24 cellular contexts compared by ENCODE assay signal in genomic region chr6:90192857-90193256, GRCh38.
DNase-seq lines count a peak whose midpoint lies in the region; ATAC-seq and TF ChIP-seq lines count a peak whose summit lies in the region.
"Had no signal": no experiment of that assay in that cellular context is flagged by ENCODE, and none has a peak within 500 bp of the region (broad histone marks: within the 10 kb centered on the region; RNA-seq: fewer than 3 reads in every experiment).

No MANE protein-coding gene starts in this region.

- no peak overlapping the region for H3K27ac ChIP-seq in CD8-positive, alpha-beta T cell (ENCODE audit: low read depth, low read length)
- H3K27ac ChIP-seq: ascending aorta, SK-N-MC, spleen had no signal

- peaks cover 6% of the 10 kb centered on the region for H3K36me3 ChIP-seq in CD8-positive, alpha-beta T cell (ENCODE audit: insufficient read depth, low read length)
- H3K36me3 ChIP-seq: ascending aorta had no signal

- H3K27me3 Mint-ChIP-seq in T-helper 2 cell treated with Interferon-gamma antibody and Interleukin-4, amounts not matched to agents 5 μg/mL and 100 μg/mL, for 36 hours (ENCODE audit: low read depth) = peaks cover 6% of the 10 kb centered on the region
- no peaks in the 10 kb centered on the region for H3K27me3 Mint-ChIP-seq in CD8-positive, alpha-beta T cell (ENCODE audit: low read depth)
- no peaks in the 10 kb centered on the region for H3K27me3 Mint-ChIP-seq in T-cell
- H3K27me3 Mint-ChIP-seq in glutamatergic neuron (ENCODE audit: unreplicated experiment) = peaks cover 4% of the 10 kb centered on the region
- H3K27me3 Mint-ChIP-seq: dendritic cell treated with granulocyte-macrophage colony-stimulating factor and Interleukin-4, amounts not matched to agents 40 ng/mL and 50 ng/mL, for 4 days; type B pancreatic cell had no signal

- no peak overlapping the region for H3K4me3 ChIP-seq in CD8-positive, alpha-beta T cell (ENCODE audit: low read depth, low read length)
- H3K4me3 ChIP-seq: ascending aorta, SK-N-MC, spleen had no signal

- TF ChIP-seq CTCF in CD8-positive, alpha-beta T cell (IDR thresholded peaks at IDR 0.05) = no peak
- TF ChIP-seq CTCF in glutamatergic neuron (IDR thresholded peaks at IDR 0.05; ENCODE audit: partially characterized antibody, unreplicated experiment) = no peak

- CTCF ChIA-PET in CD8-positive, alpha-beta T cell (lab: Charles Lee) = no interaction called here
- CTCF ChIA-PET in T-cell (lab: Charles Lee) = no interaction called here

- ATAC-seq in CD8-positive, alpha-beta T cell = peak; percentile 57
- peak; percentile 36 to 75 (median 44) for ATAC-seq in T-cell (replicated peaks in 1 of 4)
- ATAC-seq in GM21529 (IDR thresholded peaks at IDR 0.05; ENCODE audit: unreplicated experiment) = no peak
- ATAC-seq in HG03139 (IDR thresholded peaks at IDR 0.05; ENCODE audit: unreplicated experiment) = no peak
- ATAC-seq: activated CD8-positive, alpha-beta memory T cell treated with anti-CD3 and anti-CD28 coated beads, Interleukin-2, amount 10 ng/mL, durations not matched to agents 7 days and 5 days had no signal

- H3K36me3 Mint-ChIP-seq in T-helper 2 cell treated with Interferon-gamma antibody and Interleukin-4, amounts not matched to agents 5 μg/mL and 100 μg/mL, for 36 hours (ENCODE audit: low read depth) = peaks cover 31% of the 10 kb centered on the region
- H3K36me3 Mint-ChIP-seq in CD8-positive, alpha-beta T cell = peaks cover 23% of the 10 kb centered on the region
- H3K36me3 Mint-ChIP-seq in T-cell (peaks cover 16% of the 10 kb centered on the region), glutamatergic neuron (ENCODE audit: unreplicated experiment) (peaks cover 5% of the 10 kb centered on the region)

- peak overlapping the region; percentile 12 for H3K4me3 Mint-ChIP-seq in T-helper 2 cell treated with Interferon-gamma antibody and Interleukin-4, amounts not matched to agents 5 μg/mL and 100 μg/mL, for 36 hours
- peak overlapping the region; percentile 33 for H3K4me3 Mint-ChIP-seq in CD8-positive, alpha-beta T cell
- H3K4me3 Mint-ChIP-seq in T-cell (peak overlapping the region in 1 of 3 donors; percentile 51), glutamatergic neuron (ENCODE audit: unreplicated experiment) (peak overlapping the region; percentile 52)
- H3K4me3 Mint-ChIP-seq: activated CD8-positive, alpha-beta memory T cell treated with anti-CD3 and anti-CD28 coated beads, Interleukin-2, amount 10 ng/mL, durations not matched to agents 7 days and 5 days; dendritic cell treated with granulocyte-macrophage colony-stimulating factor and Interleukin-4, amounts not matched to agents 40 ng/mL and 50 ng/mL, for 4 days; type B pancreatic cell had no signal

- H3K9me3 ChIP-seq in CD8-positive, alpha-beta T cell (ENCODE audit: low read length) = no peaks in the 10 kb centered on the region
- H3K9me3 ChIP-seq: ascending aorta had no signal

- POLR2A ChIA-PET in CD8-positive, alpha-beta T cell (lab: Charles Lee) = no interaction called here
- POLR2A ChIA-PET in T-cell (lab: Charles Lee) = no interaction called here

- intact Hi-C loops in CD8-positive, alpha-beta T cell (cut with DNase I, micrococcal nuclease) = loop anchor here in 1 of 2 experiments (5.0 kb wide), 1 partner anchor 39 kb away; no protein-coding TSS in a partner anchor

- peaks cover 82% of the 10 kb centered on the region for H3K4me1 ChIP-seq in CD8-positive, alpha-beta T cell (ENCODE audit: insufficient read depth, low read length)

- DNase-seq in T-helper 2 cell treated with Interferon-gamma antibody and Interleukin-4, amounts not matched to agents 5 μg/mL and 100 μg/mL, for 36 hours (ENCODE audit: low spot score) = no peak
- DNase-seq in T-helper 2 cell (no peak), T-cell (peak in 6 of 34 experiments; percentile 16 to 50 (median 33)), glutamatergic neuron (no peak), AG08395 (ENCODE audit: low spot score) (no peak)
- DNase-seq in CD8-positive, alpha-beta T cell = no peak
- DNase-seq: 8988T; activated CD8-positive, alpha-beta memory T cell treated with anti-CD3 and anti-CD28 coated beads, Interleukin-2, amount 10 ng/mL, durations not matched to agents 7 days and 5 days; activated effector memory CD4-positive, alpha-beta T cell treated with anti-CD3 and anti-CD28 coated beads, Interleukin-2, amount 50 U/mL, for 16 hours; caudate nucleus; COR-L47; DND-41; mesenchymal stem cell; NCI-H1105 treated with DMSO at 0.1 percent for 48 hours; NCI-H524 treated with DMSO at 0.1 percent for 48 hours; spleen; stimulated activated CD4-positive, alpha-beta T cell treated with anti-CD3 and anti-CD28 coated beads, Interleukin-4, amount 100 ng/mL, for 1 hour; T1000 had no signal

- H3K27ac Mint-ChIP-seq in T-helper 2 cell treated with Interferon-gamma antibody and Interleukin-4, amounts not matched to agents 5 μg/mL and 100 μg/mL, for 36 hours = no peak overlapping the region
- H3K27ac Mint-ChIP-seq in CD8-positive, alpha-beta T cell = peak overlapping the region; percentile 92
- H3K27ac Mint-ChIP-seq in T-cell (peak overlapping the region; percentile 65 to 88), glutamatergic neuron (ENCODE audit: unreplicated experiment) (peak overlapping the region; percentile 89)
- H3K27ac Mint-ChIP-seq: activated CD8-positive, alpha-beta memory T cell treated with anti-CD3 and anti-CD28 coated beads, Interleukin-2, amount 10 ng/mL, durations not matched to agents 7 days and 5 days; dendritic cell treated with granulocyte-macrophage colony-stimulating factor and Interleukin-4, amounts not matched to agents 40 ng/mL and 50 ng/mL, for 4 days; type B pancreatic cell had no signal

- H3K4me1 Mint-ChIP-seq in T-helper 2 cell treated with Interferon-gamma antibody and Interleukin-4, amounts not matched to agents 5 μg/mL and 100 μg/mL, for 36 hours (ENCODE audit: low read depth) = peaks cover 53% of the 10 kb centered on the region
- H3K4me1 Mint-ChIP-seq in CD8-positive, alpha-beta T cell (ENCODE audit: low read depth) = peaks cover 76% of the 10 kb centered on the region
- peaks cover 67 to 85% (median 73%) of the 10 kb centered on the region in 3 donors for H3K4me1 Mint-ChIP-seq in T-cell
- H3K4me1 Mint-ChIP-seq in glutamatergic neuron (ENCODE audit: low read depth, unreplicated experiment) = peaks cover 36% of the 10 kb centered on the region

- peaks cover 11% of the 10 kb centered on the region for H3K9me3 Mint-ChIP-seq in T-helper 2 cell treated with Interferon-gamma antibody and Interleukin-4, amounts not matched to agents 5 μg/mL and 100 μg/mL, for 36 hours
- no peaks in the 10 kb centered on the region for H3K9me3 Mint-ChIP-seq in CD8-positive, alpha-beta T cell
- H3K9me3 Mint-ChIP-seq in T-cell (peaks cover 0 to 5% (median 5%) of the 10 kb centered on the region in 3 donors), glutamatergic neuron (ENCODE audit: unreplicated experiment) (peaks cover 13% of the 10 kb centered on the region)
- H3K9me3 Mint-ChIP-seq: dendritic cell treated with granulocyte-macrophage colony-stimulating factor and Interleukin-4, amounts not matched to agents 40 ng/mL and 50 ng/mL, for 4 days; type B pancreatic cell had no signal

- H3K27me3 ChIP-seq in CD8-positive, alpha-beta T cell (ENCODE audit: insufficient read depth, low read length) = no peaks in the 10 kb centered on the region
- H3K27me3 ChIP-seq: ascending aorta, spleen had no signal

Comparison
In these comparisons a context has a peak if more than half of its experiments do, and no peak if none do; other contexts are left out.
1. ATAC-seq: peak in CD8-positive, alpha-beta T cell (single experiment) and T-cell (4 of 4); none in GM21529 (single experiment) and HG03139 (single experiment).